ENCODE assay signal across 20 cellular contexts in the genomic region with DNA sequence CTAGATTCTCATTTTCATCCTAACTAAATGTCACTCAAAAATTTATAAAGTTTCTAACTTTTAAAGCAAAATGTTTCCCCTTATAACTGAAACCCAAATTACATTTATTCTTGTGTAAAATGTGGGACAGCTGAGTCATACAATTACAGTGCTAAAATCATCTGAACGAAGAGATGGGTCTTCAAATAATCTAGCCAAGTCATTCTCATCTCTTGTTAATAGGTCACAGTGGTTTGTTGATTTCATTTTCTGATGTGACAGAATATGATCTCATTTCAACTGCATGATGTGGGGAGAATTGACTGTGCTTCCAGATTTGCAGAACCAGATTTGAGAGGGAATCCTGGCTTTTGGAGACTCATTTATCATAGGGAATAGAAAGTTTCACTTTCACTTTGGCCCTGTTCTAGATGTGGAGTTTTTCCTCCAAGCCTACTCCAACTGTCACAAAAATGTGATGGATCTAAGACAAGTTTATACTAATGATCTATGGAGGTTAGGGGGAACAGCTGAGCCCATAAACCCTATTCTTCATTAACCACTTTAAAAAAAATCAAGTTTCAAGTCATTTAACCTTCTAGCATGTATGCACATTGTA.
A peak's percentile ranks its signal among the peaks of the same experiment; 100 is the strongest.
DNase-seq lines count a peak whose midpoint lies in the region; ATAC-seq and TF ChIP-seq lines count a peak whose summit lies in the region.
"Had no signal": no experiment of that assay in that cellular context is flagged by ENCODE, and none has a peak within 500 bp of the region (broad histone marks: within the 10 kb centered on the region; RNA-seq: fewer than 3 reads in every experiment).

No MANE protein-coding gene starts in this region.

- ATAC-seq in CD4-positive, CD25-positive, alpha-beta regulatory T cell (ENCODE audit: low read depth in 2 of 2): no peak
- ATAC-seq in T-helper 17 cell: no peak
- peak; percentile 57 for ATAC-seq in left lobe of liver
- ATAC-seq: mucosa of descending colon had no signal

- H3K4me1 Mint-ChIP-seq in CD4-positive, CD25-positive, alpha-beta regulatory T cell: peaks cover 0 to 9% (median 6%) of the 10 kb centered on the region in 4 donors
- peaks cover 7% of the 10 kb centered on the region for H3K4me1 Mint-ChIP-seq in T-helper 17 cell

- H3K4me3 ChIP-seq in CD4-positive, CD25-positive, alpha-beta regulatory T cell (ENCODE audit: low read depth, low read length): peak overlapping the region; percentile 20
- H3K4me3 ChIP-seq in dorsolateral prefrontal cortex: peak overlapping the region in 20 of 59 donors; percentile 2 to 43 (median 16)
- H3K4me3 ChIP-seq: mucosa of descending colon had no signal

- H3K4me3 Mint-ChIP-seq in CD4-positive, CD25-positive, alpha-beta regulatory T cell: peak overlapping the region in 3 of 4 donors; percentile 38 to 62 (median 56)
- H3K4me3 Mint-ChIP-seq in T-helper 17 cell: peak overlapping the region; percentile 80
- H3K4me3 Mint-ChIP-seq: activated CD4-positive, alpha-beta memory T cell treated with anti-CD3 and anti-CD28 coated beads, Interleukin-2, amount 10 ng/mL, durations not matched to agents 7 days and 5 days had no signal

- H3K4me1 ChIP-seq in CD4-positive, CD25-positive, alpha-beta regulatory T cell (ENCODE audit: control insufficient read depth, insufficient read depth, low read length, poor library complexity, severe bottlenecking): no peaks in the 10 kb centered on the region
- H3K4me1 ChIP-seq: tibial nerve had no signal

- intact Hi-C loops in dorsolateral prefrontal cortex (cut with DNase I): no loop called here

- no peak overlapping the region for H3K27ac ChIP-seq in CD4-positive, CD25-positive, alpha-beta regulatory T cell (ENCODE audit: insufficient read depth, low read length, poor library complexity, severe bottlenecking)
- H3K27ac ChIP-seq in dorsolateral prefrontal cortex: no peak overlapping the region
- H3K27ac ChIP-seq: C4-2B, tibial nerve had no signal

- H3K36me3 ChIP-seq in CD4-positive, CD25-positive, alpha-beta regulatory T cell (ENCODE audit: control insufficient read depth, insufficient read depth, low read length): no peaks in the 10 kb centered on the region
- H3K36me3 ChIP-seq: tibial nerve had no signal

- DNase-seq in A172 (ENCODE audit: low spot score) (peak; percentile 19), T-helper 17 cell (no peak), left lobe of liver (ENCODE audit: low spot score) (no peak), NCI-H2081 (lab: John Stamatoyannopoulos, UW) (no peak), SKM-1 treated with dmso at 0.1 percent for 144 hours (lab: John Stamatoyannopoulos, UW; ENCODE audit: unreplicated experiment) (no peak), RKO (ENCODE audit: low spot score) (no peak), dorsolateral prefrontal cortex (no peak)
- no peak for DNase-seq in CD4-positive, CD25-positive, alpha-beta regulatory T cell
- DNase-seq: activated CD4-positive, alpha-beta memory T cell treated with anti-CD3 and anti-CD28 coated beads, Interleukin-2, amount 10 ng/mL, durations not matched to agents 7 days and 5 days; activated naive CD4-positive, alpha-beta T cell treated with Interleukin-2 at 50 U/mL for 16 hours; cerebellar nuclear complex; glutamatergic neuron; kidney; mucosa of descending colon; NCI-H1930; NCI-H748 treated with DMSO at 0.1 percent for 48 hours; stimulated activated CD4-positive, alpha-beta T cell treated with anti-CD3 and anti-CD28 coated beads, Interleukin-15, amount 100 ng/mL, for 24 hours had no signal

- H3K36me3 Mint-ChIP-seq in CD4-positive, CD25-positive, alpha-beta regulatory T cell: no peaks in the 10 kb centered on the region
- H3K36me3 Mint-ChIP-seq in T-helper 17 cell (ENCODE audit: low read depth): peaks cover 4% of the 10 kb centered on the region

- H3K9me3 ChIP-seq in CD4-positive, CD25-positive, alpha-beta regulatory T cell (ENCODE audit: control insufficient read depth in 2 of 2, low read length in 2 of 2): no peaks in the 10 kb centered on the region
- H3K9me3 ChIP-seq in T-helper 17 cell (ENCODE audit: control insufficient read depth, low read length, poor library complexity, severe bottlenecking): no peaks in the 10 kb centered on the region
- H3K9me3 ChIP-seq: mucosa of descending colon, tibial nerve had no signal

- no peaks in the 10 kb centered on the region for H3K27me3 ChIP-seq in CD4-positive, CD25-positive, alpha-beta regulatory T cell (ENCODE audit: control insufficient read depth, insufficient read depth, low read length)
- no peaks in the 10 kb centered on the region for H3K27me3 ChIP-seq in dorsolateral prefrontal cortex
- H3K27me3 ChIP-seq: tibial nerve had no signal

- peaks cover 3 to 9% (median 4%) of the 10 kb centered on the region in 7 donors for H3K9me3 Mint-ChIP-seq in CD4-positive, CD25-positive, alpha-beta regulatory T cell
- H3K9me3 Mint-ChIP-seq: activated CD4-positive, alpha-beta memory T cell treated with anti-CD3 and anti-CD28 coated beads, Interleukin-2, amount 10 ng/mL, durations not matched to agents 7 days and 5 days had no signal

- no peak overlapping the region for H3K27ac Mint-ChIP-seq in CD4-positive, CD25-positive, alpha-beta regulatory T cell
- H3K27ac Mint-ChIP-seq in T-helper 17 cell: no peak overlapping the region
- H3K27ac Mint-ChIP-seq: activated CD4-positive, alpha-beta memory T cell treated with anti-CD3 and anti-CD28 coated beads, Interleukin-2, amount 10 ng/mL, durations not matched to agents 7 days and 5 days; progenitor cell of endocrine pancreas had no signal

- TF ChIP-seq CTCF in dorsolateral prefrontal cortex (IDR thresholded peaks at IDR 0.05 in 54 of 56, conservative IDR thresholded peaks at IDR 0.05 in 2 of 56; ENCODE audit: low read depth in 1 of 56, partially characterized antibody in 56 of 56): no peak

- no peaks in the 10 kb centered on the region for H3K27me3 Mint-ChIP-seq in CD4-positive, CD25-positive, alpha-beta regulatory T cell
- H3K27me3 Mint-ChIP-seq in T-helper 17 cell: no peaks in the 10 kb centered on the region
- H3K27me3 Mint-ChIP-seq: activated CD4-positive, alpha-beta memory T cell treated with anti-CD3 and anti-CD28 coated beads, Interleukin-2, amount 10 ng/mL, durations not matched to agents 7 days and 5 days; progenitor cell of endocrine pancreas had no signal
